In the genomic region with DNA sequence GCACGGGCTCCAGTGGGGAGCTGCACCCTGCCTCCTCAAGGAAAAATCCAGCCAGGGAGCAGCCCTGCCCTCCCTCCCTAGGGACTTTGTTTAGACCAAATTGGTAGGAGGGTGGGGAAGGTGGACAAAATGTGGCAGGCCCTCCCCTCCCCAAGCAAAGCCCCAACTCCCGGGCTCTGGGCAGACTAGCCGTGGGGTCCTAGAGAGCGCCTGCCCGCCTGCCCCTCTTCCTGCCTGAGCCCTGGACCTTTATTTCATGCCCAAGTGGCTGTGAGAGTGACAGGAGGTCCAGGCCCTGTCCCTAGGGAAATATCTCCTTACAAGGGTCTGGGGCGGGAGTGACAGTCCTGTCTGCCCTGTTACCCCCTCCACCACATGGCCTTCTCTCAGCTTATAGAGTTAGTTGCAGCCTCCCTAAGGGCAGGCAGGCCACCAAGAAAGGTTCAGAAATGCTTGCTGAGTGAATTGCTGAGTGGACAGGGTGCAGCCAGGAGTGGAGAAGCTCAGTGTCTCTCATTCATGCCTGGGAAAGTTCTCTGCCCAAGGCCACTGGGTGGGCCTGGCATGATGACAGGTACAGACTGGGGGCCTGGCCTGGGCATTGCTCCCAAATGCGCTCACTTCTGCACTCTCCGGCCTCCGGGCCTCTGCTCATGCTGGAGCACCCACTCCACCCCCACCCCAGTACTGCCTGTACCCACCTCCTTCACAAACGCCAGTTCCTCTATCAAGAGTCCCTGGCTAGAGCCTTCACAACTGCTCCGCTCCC, we compare ENCODE assay signal across 1 cellular context.
TF ChIP-seq lines count a peak whose summit lies in the region.

No MANE protein-coding gene starts in this region.

TF ChIP-seq in liver, 16 proteins besides CTCF, POLR2A, EP300 and RAD21 (continued from another document):
- TF ChIP-seq, protein P1, sequence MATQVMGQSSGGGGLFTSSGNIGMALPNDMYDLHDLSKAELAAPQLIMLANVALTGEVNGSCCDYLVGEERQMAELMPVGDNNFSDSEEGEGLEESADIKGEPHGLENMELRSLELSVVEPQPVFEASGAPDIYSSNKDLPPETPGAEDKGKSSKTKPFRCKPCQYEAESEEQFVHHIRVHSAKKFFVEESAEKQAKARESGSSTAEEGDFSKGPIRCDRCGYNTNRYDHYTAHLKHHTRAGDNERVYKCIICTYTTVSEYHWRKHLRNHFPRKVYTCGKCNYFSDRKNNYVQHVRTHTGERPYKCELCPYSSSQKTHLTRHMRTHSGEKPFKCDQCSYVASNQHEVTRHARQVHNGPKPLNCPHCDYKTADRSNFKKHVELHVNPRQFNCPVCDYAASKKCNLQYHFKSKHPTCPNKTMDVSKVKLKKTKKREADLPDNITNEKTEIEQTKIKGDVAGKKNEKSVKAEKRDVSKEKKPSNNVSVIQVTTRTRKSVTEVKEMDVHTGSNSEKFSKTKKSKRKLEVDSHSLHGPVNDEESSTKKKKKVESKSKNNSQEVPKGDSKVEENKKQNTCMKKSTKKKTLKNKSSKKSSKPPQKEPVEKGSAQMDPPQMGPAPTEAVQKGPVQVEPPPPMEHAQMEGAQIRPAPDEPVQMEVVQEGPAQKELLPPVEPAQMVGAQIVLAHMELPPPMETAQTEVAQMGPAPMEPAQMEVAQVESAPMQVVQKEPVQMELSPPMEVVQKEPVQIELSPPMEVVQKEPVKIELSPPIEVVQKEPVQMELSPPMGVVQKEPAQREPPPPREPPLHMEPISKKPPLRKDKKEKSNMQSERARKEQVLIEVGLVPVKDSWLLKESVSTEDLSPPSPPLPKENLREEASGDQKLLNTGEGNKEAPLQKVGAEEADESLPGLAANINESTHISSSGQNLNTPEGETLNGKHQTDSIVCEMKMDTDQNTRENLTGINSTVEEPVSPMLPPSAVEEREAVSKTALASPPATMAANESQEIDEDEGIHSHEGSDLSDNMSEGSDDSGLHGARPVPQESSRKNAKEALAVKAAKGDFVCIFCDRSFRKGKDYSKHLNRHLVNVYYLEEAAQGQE (IDR thresholded peaks at IDR 0.05), result no peak
- TF ChIP-seq HNF4A (conservative IDR thresholded peaks at IDR 0.05) (no peak), JUND (IDR thresholded peaks at IDR 0.05) (no peak), TAF1 (conservative IDR thresholded peaks at IDR 0.05) (no peak)
